In the genomic region with DNA sequence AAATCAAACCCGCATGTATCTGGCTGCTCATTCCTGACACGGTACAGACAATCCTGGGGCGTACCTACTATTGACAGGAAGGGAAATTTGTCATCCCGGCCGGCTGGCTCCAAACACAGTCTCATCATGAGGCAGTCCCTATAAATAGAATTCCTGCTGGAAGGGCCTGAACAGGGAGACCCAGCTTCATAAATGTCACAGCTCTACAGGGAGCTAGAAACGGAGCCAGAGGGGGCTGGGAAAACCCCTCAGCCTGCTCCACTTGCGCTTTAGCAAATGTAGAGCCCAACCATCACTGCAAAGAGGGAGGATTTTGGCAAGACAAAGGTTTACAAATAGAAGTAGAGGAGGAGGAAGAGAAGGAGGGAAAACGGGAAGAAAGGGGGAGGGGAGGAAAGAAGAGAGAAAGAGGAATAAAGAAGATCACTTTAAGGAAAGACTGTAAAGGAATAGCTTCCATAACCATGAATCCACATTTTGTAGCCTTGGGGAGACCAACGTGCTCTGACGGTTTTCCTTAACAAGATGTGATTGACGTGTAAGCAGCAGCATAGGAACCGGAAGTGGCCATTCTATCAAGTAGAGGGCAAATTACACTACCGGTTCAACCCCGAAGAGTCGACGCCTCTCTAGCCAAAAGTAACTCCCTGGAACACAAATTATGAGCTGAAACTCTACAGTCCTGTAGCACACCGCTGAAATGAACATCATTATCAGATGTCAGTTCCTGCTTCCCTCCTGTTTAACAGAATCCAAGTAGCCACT, we compare ENCODE assay signal across 10 cellular contexts. TPM values are rescaled to one million over a fixed set of nuclear protein-coding genes. Genes with fewer than 3 reads are reported as not detected.
DNase-seq lines count a peak whose midpoint lies in the region; ATAC-seq, FAIRE-seq and TF ChIP-seq lines count a peak whose summit lies in the region.
"Had no signal": no experiment of that assay in that cellular context is flagged by ENCODE, and none has a peak within 500 bp of the region (broad histone marks: within the 10 kb centered on the region; RNA-seq: fewer than 3 reads in every experiment).

No MANE protein-coding gene starts in this region.

- 68 to 73% methylated on average over 17 of the region's 17 CpGs for WGBS in body of pancreas, 2 donors
- 11 to 14% (median 12%) methylated on average over 17 of the region's 17 CpGs for WGBS in psoas muscle, 3 donors

- H3K4me3 ChIP-seq in body of pancreas (no peak overlapping the region), psoas muscle (peak overlapping the region; percentile 58), HAP-1 (no peak overlapping the region)

- H3K36me3 ChIP-seq in body of pancreas (replicated peaks in 1 of 2; ENCODE audit: insufficient read depth in 1 of 2, low read depth in 2 of 2): no peaks in the 10 kb centered on the region
- H3K36me3 ChIP-seq in psoas muscle (ENCODE audit: insufficient read depth in 1 of 2, low read depth in 1 of 2): no peaks in the 10 kb centered on the region
- H3K36me3 ChIP-seq in HAP-1 (replicated peaks): no peaks in the 10 kb centered on the region
- H3K36me3 ChIP-seq: tibial nerve had no signal

- ATAC-seq in body of pancreas (peak; percentile 62), left cardiac atrium (peak; percentile 84 to 85), psoas muscle (peak; percentile 79 to 85 (median 81))
- ATAC-seq in activated naive CD8-positive, alpha-beta T cell treated with anti-CD3 and anti-CD28 coated beads, Interleukin-2, amount 50 U/mL, for 24 hours: no peak

- H3K27ac ChIP-seq in body of pancreas: peak overlapping the region; percentile 36 to 53 (median 50)
- H3K27ac ChIP-seq in psoas muscle: peak overlapping the region; percentile 86

- TF ChIP-seq POLR2A in H54 (IDR thresholded peaks at IDR 0.05; ENCODE audit: low read depth, low read length) (no peak), body of pancreas (IDR thresholded peaks at IDR 0.05) (no peak)

- H3K9me3 ChIP-seq in body of pancreas: no peaks in the 10 kb centered on the region
- no peaks in the 10 kb centered on the region for H3K9me3 ChIP-seq in psoas muscle
- H3K9me3 ChIP-seq in HAP-1: no peaks in the 10 kb centered on the region
- H3K9me3 ChIP-seq: tibial nerve had no signal

- H3K4me1 Mint-ChIP-seq in activated naive CD8-positive, alpha-beta T cell treated with anti-CD3 and anti-CD28 coated beads, Interleukin-2, amount 50 U/mL, for 24 hours: no peaks in the 10 kb centered on the region

- no peak overlapping the region for H3K4me3 Mint-ChIP-seq in activated naive CD8-positive, alpha-beta T cell treated with anti-CD3 and anti-CD28 coated beads, Interleukin-2, amount 50 U/mL, for 24 hours
- H3K4me3 Mint-ChIP-seq: CD4-positive, alpha-beta memory T cell had no signal

- peaks cover 9% of the 10 kb centered on the region for H3K36me3 Mint-ChIP-seq in activated naive CD8-positive, alpha-beta T cell treated with anti-CD3 and anti-CD28 coated beads, Interleukin-2, amount 50 U/mL, for 24 hours (ENCODE audit: low read depth)
- H3K36me3 Mint-ChIP-seq: CD4-positive, alpha-beta memory T cell had no signal

- FAIRE-seq in H54 (lab: Jason Lieb, UNC): peak; percentile 91

- TF ChIP-seq CTCF in body of pancreas (IDR thresholded peaks at IDR 0.05): no peak
- TF ChIP-seq CTCF in psoas muscle (IDR thresholded peaks at IDR 0.05): no peak

- in situ Hi-C loops in HAP-1 (cut with MboI; ENCODE audit: low sequenced_read_pairs): no loop called here

- H3K27me3 ChIP-seq in body of pancreas: no peaks in the 10 kb centered on the region
- no peaks in the 10 kb centered on the region for H3K27me3 ChIP-seq in psoas muscle (ENCODE audit: insufficient read depth in 3 of 3, low read length in 2 of 3)
- no peaks in the 10 kb centered on the region for H3K27me3 ChIP-seq in HAP-1 (ENCODE audit: low read depth)
- H3K27me3 ChIP-seq: tibial nerve had no signal

- intact Hi-C loops in body of pancreas (cut with DNase I) (no loop called here), left cardiac atrium (cut with DNase I) (loop anchor here (5.0 to 10.0 kb wide), 2 partner anchors 57 to 59 kb away; partner anchors contain the start of gene TTN (in 2 of the 2)), psoas muscle (cut with DNase I) (loop anchor here (2.0 to 5.0 kb wide), 2 partner anchors 57 to 62 kb away; partner anchors contain the start of gene TTN (in 1 of the 2))

- no peak overlapping the region for H3K27ac Mint-ChIP-seq in activated naive CD8-positive, alpha-beta T cell treated with anti-CD3 and anti-CD28 coated beads, Interleukin-2, amount 50 U/mL, for 24 hours

- no peaks in the 10 kb centered on the region for H3K27me3 Mint-ChIP-seq in activated naive CD8-positive, alpha-beta T cell treated with anti-CD3 and anti-CD28 coated beads, Interleukin-2, amount 50 U/mL, for 24 hours
- H3K27me3 Mint-ChIP-seq: CD4-positive, alpha-beta memory T cell had no signal

- H3K9me3 Mint-ChIP-seq in activated naive CD8-positive, alpha-beta T cell treated with anti-CD3 and anti-CD28 coated beads, Interleukin-2, amount 50 U/mL, for 24 hours: no peaks in the 10 kb centered on the region
- H3K9me3 Mint-ChIP-seq: CD4-positive, alpha-beta memory T cell had no signal

- H3K4me1 ChIP-seq in body of pancreas: peaks cover 19% of the 10 kb centered on the region
- peaks cover 60% of the 10 kb centered on the region for H3K4me1 ChIP-seq in psoas muscle
- H3K4me1 ChIP-seq in HAP-1: no peaks in the 10 kb centered on the region

- DNase-seq in H54 (ENCODE audit: insufficient read length, low spot score): peak; percentile 16
- DNase-seq in body of pancreas: peak; percentile 29 to 70 (median 54)
- peak; percentile 80 for DNase-seq in left cardiac atrium
- peak; percentile 68 to 89 for DNase-seq in psoas muscle
- no peak for DNase-seq in HAP-1 (ENCODE audit: low spot score in 2 of 2)
- no peak for DNase-seq in activated naive CD8-positive, alpha-beta T cell treated with anti-CD3 and anti-CD28 coated beads, Interleukin-2, amount 50 U/mL, for 24 hours
- DNase-seq in activated naive CD4-positive, alpha-beta T cell treated with Interleukin-2 at 50 U/mL for 16 hours: no peak
- DNase-seq in GOT3 (lab: John Stamatoyannopoulos, UW): no peak
- DNase-seq: CD4-positive, alpha-beta memory T cell had no signal

RNA-seq across cellular contexts. Expression of gene TTN, which starts 56.8 kb away (rescaled TPM):
- 10 to 100 TPM; 26.5 to 94.6 TPM for total RNA-seq in body of pancreas
- total RNA-seq in left cardiac atrium: 1,000 to 10,000 TPM; 1,545 to 1,612 TPM
- total RNA-seq in psoas muscle: 1,000 to 10,000 TPM; 4,462 to 7,650 (median 6,674) TPM
- polyA plus RNA-seq in psoas muscle: 100 to 1,000 TPM; 137 to 248 (median 173) TPM

Comparison
In these comparisons a context has a peak if more than half of its experiments do, and no peak if none do; other contexts are left out.
1. DNase-seq: peak in H54 (single experiment), body of pancreas (4 of 4), left cardiac atrium (single experiment) and psoas muscle (2 of 2); none in HAP-1 (0 of 2), activated naive CD8-positive, alpha-beta T cell treated with anti-CD3 and anti-CD28 coated beads, Interleukin-2, amount 50 U/mL, for 24 hours (single experiment), activated naive CD4-positive, alpha-beta T cell treated with Interleukin-2 at 50 U/mL for 16 hours (single experiment) and GOT3 (single experiment).
2. RNA of gene TTN, which starts 56.8 kb away (total RNA-seq): 4,462 to 7,650 TPM in psoas muscle and 1,545 to 1,612 TPM in left cardiac atrium; 26.5 to 94.6 TPM in body of pancreas; every median in the first group is over 10 times any median in the second.